8 cellular contexts compared by ENCODE assay signal in the genomic region with DNA sequence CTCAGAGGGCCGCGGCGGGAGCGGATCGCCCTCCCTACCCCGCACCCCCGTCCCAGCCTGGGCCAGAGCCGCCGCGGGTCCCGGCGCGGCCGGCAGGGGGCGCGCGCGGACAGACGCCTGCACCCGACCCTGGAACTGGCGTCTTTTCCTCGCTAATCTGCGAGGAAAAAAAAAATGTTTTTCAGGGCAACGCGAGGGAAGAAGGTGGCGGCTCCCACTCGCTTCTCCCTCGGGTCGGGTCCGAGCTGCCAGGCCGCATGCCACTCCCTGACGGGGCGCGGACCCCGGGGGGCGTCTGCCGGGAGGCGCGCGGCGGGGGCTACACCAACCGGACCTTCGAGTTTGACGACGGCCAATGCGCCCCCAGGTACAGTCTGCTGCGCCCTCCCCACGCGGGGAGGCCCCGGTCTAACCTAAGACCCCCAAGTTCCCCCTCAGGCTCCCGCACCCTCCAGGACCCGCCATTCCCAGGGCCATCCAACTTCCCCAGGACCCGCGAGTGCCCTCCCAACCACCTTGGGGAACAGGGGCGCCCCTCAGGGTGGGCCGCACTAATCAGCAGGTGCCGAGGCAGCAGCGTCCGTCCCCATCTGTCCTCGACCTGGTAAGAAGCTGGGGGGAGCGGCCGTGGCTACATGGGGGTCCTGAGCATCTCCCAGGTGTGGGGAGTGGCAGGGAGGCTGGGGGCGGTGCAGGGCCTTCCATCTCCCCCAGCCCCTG. TPM values are rescaled to one million over a fixed set of nuclear protein-coding genes. Genes with fewer than 3 reads are reported as not detected.
DNase-seq lines count a peak whose midpoint lies in the region; ATAC-seq, FAIRE-seq and TF ChIP-seq lines count a peak whose summit lies in the region.

Gene KCNT1, plus strand, starts transcription at position 184 of the 720 bp plus-strand sequence. Its CDS starts 74 bp downstream, at position 258.

- H3K9ac ChIP-seq in rectal smooth muscle tissue (ENCODE audit: low read length) = no peak within 1 kb of the TSS

- intact Hi-C loops in head of caudate nucleus (cut with DNase I) = no loop called here

- H3K27ac ChIP-seq in Peyer's patch (no peak within 1 kb of the TSS), rectal smooth muscle tissue (ENCODE audit: low read depth, low read length) (no peak within 1 kb of the TSS)

- peaks cover 0 to 13% (median 5%) of the 10 kb centered on the region in 4 donors for H3K4me1 ChIP-seq in Peyer's patch
- H3K4me1 ChIP-seq in rectal smooth muscle tissue (ENCODE audit: control insufficient read depth, insufficient read depth, low read length) = no peaks in the 10 kb centered on the region

- no peak for FAIRE-seq in GM19239 (lab: Jason Lieb, UNC)

- no peak for TF ChIP-seq POLR2A in Peyer's patch (IDR thresholded peaks at IDR 0.05)

- H3K9me3 ChIP-seq in Peyer's patch = no peaks in the 10 kb centered on the region

- DNase-seq in AG20443 (ENCODE audit: low spot score) (peak; percentile 96), GM19239 (ENCODE audit: insufficient read length, low spot score) (peak; percentile 94), Peyer's patch (peak in 2 of 3 donors; percentile 60 to 69), head of caudate nucleus (peak in 39 of 42 donors; percentile 20 to 85 (median 67))
- DNase-seq in activated gamma-delta T cell treated with anti-CD3 and anti-CD28 coated beads, Interleukin-2, amount 50 U/mL, for 16 hours (ENCODE audit: low read depth) = peak; percentile 22

- TF ChIP-seq CTCF in Peyer's patch (IDR thresholded peaks at IDR 0.05) = peak; percentile 17 to 84 (median 75)

- ATAC-seq in HG02623 (IDR thresholded peaks at IDR 0.05; ENCODE audit: unreplicated experiment) = no peak
- no peak for ATAC-seq in HG03378 (IDR thresholded peaks at IDR 0.05; ENCODE audit: unreplicated experiment)

- peaks cover 0 to 7% of the 10 kb centered on the region in 2 donors for H3K27me3 ChIP-seq in Peyer's patch
- H3K27me3 ChIP-seq in rectal smooth muscle tissue (ENCODE audit: control insufficient read depth, insufficient read depth, low read length) = peaks cover 18% of the 10 kb centered on the region

- H3K36me3 ChIP-seq in Peyer's patch (no peaks in the 10 kb centered on the region), rectal smooth muscle tissue (ENCODE audit: control insufficient read depth, insufficient read depth, low read length) (no peaks in the 10 kb centered on the region)

- H3K4me3 ChIP-seq in Peyer's patch (peak within 1 kb of the TSS in 1 of 4 donors; percentile 22), rectal smooth muscle tissue (ENCODE audit: low read length) (peak within 1 kb of the TSS; percentile 15)

RNA-seq across cellular contexts. Expression of gene KCNT1, which starts in this region (rescaled TPM):
- under 1 TPM in 1 of 4 donors, not detected in 3; 0.27 TPM for total RNA-seq in Peyer's patch

Comparison
In these comparisons a context has a peak if more than half of its experiments do, and no peak if none do; other contexts are left out.
1. Peak in DNase-seq in Peyer's patch; RNA of the gene not detected or under 1 TPM.
2. DNase-seq: peak in every context shown above with its lines; median percentile 96 in AG20443; 94 in GM19239; 67 in head of caudate nucleus; 64 in Peyer's patch; 22 in activated gamma-delta T cell treated with anti-CD3 and anti-CD28 coated beads, Interleukin-2, amount 50 U/mL, for 16 hours.